Comparison of ENCODE assay signal across 8 cellular contexts in the genomic region with DNA sequence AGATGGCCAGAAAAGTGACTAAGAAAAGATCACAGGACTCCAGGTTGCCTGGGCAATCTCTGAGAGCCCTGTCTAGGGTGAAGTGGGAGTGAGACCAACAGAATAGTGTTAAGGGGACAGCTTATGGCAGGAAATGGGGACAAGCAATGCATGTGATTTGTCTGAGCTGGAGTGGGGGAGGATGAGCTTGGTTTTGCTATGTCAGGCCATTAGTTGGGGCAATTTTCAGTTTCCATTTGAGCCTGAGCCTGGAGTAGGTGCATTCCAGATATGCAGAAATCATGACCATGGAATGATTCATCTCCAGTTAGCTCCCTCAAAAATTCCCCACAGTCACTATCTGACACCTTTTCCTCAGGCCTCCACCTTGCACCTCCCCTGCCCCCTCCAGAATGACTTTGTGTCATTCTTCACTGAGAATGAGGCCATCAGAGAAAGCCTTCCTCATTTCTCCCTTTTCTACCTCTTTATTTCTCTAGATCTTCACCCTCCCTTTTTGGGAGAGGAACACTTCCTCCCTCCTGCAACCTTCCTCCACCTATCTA.
DNase-seq lines count a peak whose midpoint lies in the region; ATAC-seq and TF ChIP-seq lines count a peak whose summit lies in the region.

No MANE protein-coding gene starts in this region.

- H3K9me3 Mint-ChIP-seq in glutamatergic neuron (ENCODE audit: unreplicated experiment), result peaks cover 3% of the 10 kb centered on the region

- H3K9me3 ChIP-seq in BLaER1 treated with 17β-estradiol and CSF1 and Interleukin-3, amounts not matched to agents 10 nM and 100 nM (replicated peaks in 1 of 11), result peaks cover 0 to 12% (median 0%) of the 10 kb centered on the region in 11 experiments; a peak in 5 of 22 replicates
- no peaks in the 10 kb centered on the region for H3K9me3 ChIP-seq in psoas muscle

- H4K20me1 ChIP-seq in BLaER1 treated with 17β-estradiol and CSF1 and Interleukin-3, amounts not matched to agents 10 nM and 100 nM, result no peaks in the 10 kb centered on the region

- intact Hi-C loops in psoas muscle (cut with DNase I), result loop anchor here in 1 of 2 donors (10.0 kb wide), 1 partner anchor 407 kb away; the partner anchor contains the start of gene BTG1

- H3K27me3 ChIP-seq in BLaER1 treated with 17β-estradiol and CSF1 and Interleukin-3, amounts not matched to agents 10 nM and 100 nM, result no peaks in the 10 kb centered on the region
- no peaks in the 10 kb centered on the region for H3K27me3 ChIP-seq in psoas muscle (ENCODE audit: insufficient read depth in 3 of 3, low read length in 2 of 3)

- peaks cover 1% of the 10 kb centered on the region for H3K27me3 Mint-ChIP-seq in glutamatergic neuron (ENCODE audit: unreplicated experiment)

- TF ChIP-seq CTCF in glutamatergic neuron (IDR thresholded peaks at IDR 0.05; ENCODE audit: partially characterized antibody, unreplicated experiment), result no peak
- TF ChIP-seq CTCF in psoas muscle (IDR thresholded peaks at IDR 0.05), result no peak

- H3K4me3 Mint-ChIP-seq in glutamatergic neuron (ENCODE audit: unreplicated experiment), result no peak overlapping the region

- ATAC-seq in HG03135 (IDR thresholded peaks at IDR 0.05; ENCODE audit: unreplicated experiment), result peak; percentile 52
- no peak for ATAC-seq in psoas muscle

- H3K4me3 ChIP-seq in BLaER1 treated with 17β-estradiol and CSF1 and Interleukin-3, amounts not matched to agents 10 nM and 100 nM, result no peak overlapping the region
- H3K4me3 ChIP-seq in psoas muscle, result no peak overlapping the region

- peaks cover 22 to 80% (median 29%) of the 10 kb centered on the region in 10 experiments; a peak in 19 of 20 replicates for H3K4me1 ChIP-seq in BLaER1 treated with 17β-estradiol and CSF1 and Interleukin-3, amounts not matched to agents 10 nM and 100 nM
- no peaks in the 10 kb centered on the region for H3K4me1 ChIP-seq in psoas muscle

- no peaks in the 10 kb centered on the region for H3K36me3 ChIP-seq in BLaER1 treated with 17β-estradiol and CSF1 and Interleukin-3, amounts not matched to agents 10 nM and 100 nM
- H3K36me3 ChIP-seq in psoas muscle (ENCODE audit: insufficient read depth in 1 of 2, low read depth in 1 of 2), result no peaks in the 10 kb centered on the region

- peak overlapping the region in 7 of 11 experiments; percentile 8 to 88 (median 44); a peak in 8 of 22 replicates for H3K4me2 ChIP-seq in BLaER1 treated with 17β-estradiol and CSF1 and Interleukin-3, amounts not matched to agents 10 nM and 100 nM

- no peak overlapping the region for H3K9ac ChIP-seq in BLaER1 treated with 17β-estradiol and CSF1 and Interleukin-3, amounts not matched to agents 10 nM and 100 nM

- no peak overlapping the region for H3K27ac Mint-ChIP-seq in glutamatergic neuron (ENCODE audit: unreplicated experiment)

- peaks cover 2% of the 10 kb centered on the region for H3K4me1 Mint-ChIP-seq in glutamatergic neuron (ENCODE audit: low read depth, unreplicated experiment)

- TF ChIP-seq POLR2A in GM19099 (IDR thresholded peaks at IDR 0.05; ENCODE audit: extremely low read depth, insufficient read length, low read depth), result peak; percentile 43

- H3K36me3 Mint-ChIP-seq in glutamatergic neuron (ENCODE audit: unreplicated experiment), result no peaks in the 10 kb centered on the region

- peak; percentile 1 for DNase-seq in activated naive CD8-positive, alpha-beta T cell treated with anti-CD3 and anti-CD28 coated beads, Interleukin-2, amount 50 U/mL, for 16 hours (ENCODE audit: low read depth, low spot score)
- peak; percentile 75 for DNase-seq in stimulated activated CD4-positive, alpha-beta T cell treated with anti-CD3 and anti-CD28 coated beads, Interleukin-15, amount 100 ng/mL, for 24 hours
- DNase-seq in glutamatergic neuron (no peak), psoas muscle (no peak), cerebellum (ENCODE audit: low spot score) (no peak)

- H3K27ac ChIP-seq in BLaER1 treated with 17β-estradiol and CSF1 and Interleukin-3, amounts not matched to agents 10 nM and 100 nM, result peak overlapping the region in 7 of 11 experiments; percentile 1 to 60 (median 23); a peak in 5 of 22 replicates
- H3K27ac ChIP-seq in psoas muscle, result no peak overlapping the region

Comparison
In these comparisons a context has a peak if more than half of its experiments do, and no peak if none do; other contexts are left out.
1. DNase-seq: peak in activated naive CD8-positive, alpha-beta T cell treated with anti-CD3 and anti-CD28 coated beads, Interleukin-2, amount 50 U/mL, for 16 hours (single experiment) and stimulated activated CD4-positive, alpha-beta T cell treated with anti-CD3 and anti-CD28 coated beads, Interleukin-15, amount 100 ng/mL, for 24 hours (single experiment); none in glutamatergic neuron (single experiment), psoas muscle (0 of 2) and cerebellum (single experiment).